8 cellular contexts compared by ENCODE assay signal in the genomic region with DNA sequence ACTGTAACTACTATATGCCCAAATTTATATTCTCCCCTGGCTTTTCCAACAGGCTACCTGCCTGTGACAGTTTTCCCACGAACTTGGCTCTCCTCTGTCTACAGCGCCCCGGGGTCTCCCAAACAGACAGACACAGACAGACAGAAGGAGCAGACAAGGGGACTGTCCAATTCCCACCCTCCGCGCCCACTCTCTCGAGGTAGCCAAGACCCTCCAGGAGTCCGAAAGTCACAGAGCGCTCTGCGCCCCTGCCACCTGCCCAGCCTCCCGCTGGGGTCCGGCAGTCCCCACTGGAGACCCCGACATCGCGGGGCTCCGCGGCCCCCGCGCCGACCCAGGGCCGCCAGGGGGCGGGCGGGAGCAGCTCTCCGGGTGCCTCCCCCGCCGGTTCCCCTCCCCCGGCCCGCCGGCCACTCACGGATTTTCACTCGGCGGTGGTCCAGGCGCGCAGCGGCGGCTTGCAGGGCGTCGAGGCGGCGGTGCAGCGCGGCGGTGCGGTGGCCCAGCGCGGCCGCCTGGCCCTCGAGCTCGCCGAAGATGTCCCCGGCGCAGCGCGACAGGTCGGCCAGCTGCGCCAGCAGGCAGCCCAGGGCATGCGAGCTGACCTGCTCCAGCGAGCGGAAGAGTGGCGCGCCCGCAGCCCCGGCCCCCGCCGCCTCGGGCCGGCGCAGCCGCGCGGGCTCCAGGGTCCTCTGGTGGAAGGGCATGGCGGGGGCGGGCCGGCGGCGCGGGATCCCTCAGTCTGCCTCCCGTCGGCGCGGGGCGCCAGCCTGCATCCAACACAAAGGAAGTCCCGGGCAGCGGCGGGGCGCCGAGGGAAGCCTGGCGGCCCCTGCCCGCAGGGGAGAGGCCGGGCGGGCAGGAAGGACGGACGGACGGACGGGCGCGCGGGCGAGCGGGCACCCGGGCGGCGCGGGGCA.
DNase-seq lines count a peak whose midpoint lies in the region; ATAC-seq and TF ChIP-seq lines count a peak whose summit lies in the region.

No MANE protein-coding gene starts in this region.

- H3K4me3 Mint-ChIP-seq in stimulated activated naive CD8-positive, alpha-beta T cell treated with anti-CD3 and anti-CD28 coated beads, Interleukin-15, Interleukin-2, amounts not matched to agents 100 ng/mL and 50 ng/mL, for 24 hours = peak overlapping the region; percentile 72

- ATAC-seq in GM18858 (IDR thresholded peaks at IDR 0.05; ENCODE audit: unreplicated experiment) (peak; percentile 44), HG03064 (IDR thresholded peaks at IDR 0.05; ENCODE audit: low read depth, unreplicated experiment) (peak; percentile 65)

- peak; percentile 49 for TF ChIP-seq CTCF in AG09309 (IDR thresholded peaks at IDR 0.05; ENCODE audit: control insufficient read depth, insufficient read depth, low read depth, low read length, missing control alignments)

- peak overlapping the region; percentile 70 for H3K4me3 ChIP-seq in AG09309 (ENCODE audit: control insufficient read depth, low read depth, low read length)

- peaks cover 44% of the 10 kb centered on the region for H3K27me3 Mint-ChIP-seq in stimulated activated naive CD8-positive, alpha-beta T cell treated with anti-CD3 and anti-CD28 coated beads, Interleukin-15, Interleukin-2, amounts not matched to agents 100 ng/mL and 50 ng/mL, for 24 hours

- TF ChIP-seq POLR2A in erythroblast (IDR thresholded peaks at IDR 0.05; ENCODE audit: low read length) = no peak

- no peaks in the 10 kb centered on the region for H3K9me3 Mint-ChIP-seq in stimulated activated naive CD8-positive, alpha-beta T cell treated with anti-CD3 and anti-CD28 coated beads, Interleukin-15, Interleukin-2, amounts not matched to agents 100 ng/mL and 50 ng/mL, for 24 hours

- H3K27ac Mint-ChIP-seq in stimulated activated naive CD8-positive, alpha-beta T cell treated with anti-CD3 and anti-CD28 coated beads, Interleukin-15, Interleukin-2, amounts not matched to agents 100 ng/mL and 50 ng/mL, for 24 hours = no peak overlapping the region

- peaks cover 11% of the 10 kb centered on the region for H3K4me1 Mint-ChIP-seq in stimulated activated naive CD8-positive, alpha-beta T cell treated with anti-CD3 and anti-CD28 coated beads, Interleukin-15, Interleukin-2, amounts not matched to agents 100 ng/mL and 50 ng/mL, for 24 hours (ENCODE audit: low read depth)

- no peaks in the 10 kb centered on the region for H3K36me3 Mint-ChIP-seq in stimulated activated naive CD8-positive, alpha-beta T cell treated with anti-CD3 and anti-CD28 coated beads, Interleukin-15, Interleukin-2, amounts not matched to agents 100 ng/mL and 50 ng/mL, for 24 hours (ENCODE audit: low read depth)

- DNase-seq in AG09309 (ENCODE audit: low read depth) (no peak), NCI-H748 treated with DMSO at 0.1 percent for 48 hours (lab: John Stamatoyannopoulos, UW) (peak; percentile 39), activated T-cell treated with anti-CD3 and anti-CD28 coated beads for 48 hours (ENCODE audit: low read depth) (peak; percentile 53), erythroblast (lab: John Stamatoyannopoulos, UW) (peak; percentile 45 to 54), mucosa of gallbladder (ENCODE audit: low spot score) (peak; percentile 58)
